Comparison of ENCODE assay signal across 15 cellular contexts in the genomic region with DNA sequence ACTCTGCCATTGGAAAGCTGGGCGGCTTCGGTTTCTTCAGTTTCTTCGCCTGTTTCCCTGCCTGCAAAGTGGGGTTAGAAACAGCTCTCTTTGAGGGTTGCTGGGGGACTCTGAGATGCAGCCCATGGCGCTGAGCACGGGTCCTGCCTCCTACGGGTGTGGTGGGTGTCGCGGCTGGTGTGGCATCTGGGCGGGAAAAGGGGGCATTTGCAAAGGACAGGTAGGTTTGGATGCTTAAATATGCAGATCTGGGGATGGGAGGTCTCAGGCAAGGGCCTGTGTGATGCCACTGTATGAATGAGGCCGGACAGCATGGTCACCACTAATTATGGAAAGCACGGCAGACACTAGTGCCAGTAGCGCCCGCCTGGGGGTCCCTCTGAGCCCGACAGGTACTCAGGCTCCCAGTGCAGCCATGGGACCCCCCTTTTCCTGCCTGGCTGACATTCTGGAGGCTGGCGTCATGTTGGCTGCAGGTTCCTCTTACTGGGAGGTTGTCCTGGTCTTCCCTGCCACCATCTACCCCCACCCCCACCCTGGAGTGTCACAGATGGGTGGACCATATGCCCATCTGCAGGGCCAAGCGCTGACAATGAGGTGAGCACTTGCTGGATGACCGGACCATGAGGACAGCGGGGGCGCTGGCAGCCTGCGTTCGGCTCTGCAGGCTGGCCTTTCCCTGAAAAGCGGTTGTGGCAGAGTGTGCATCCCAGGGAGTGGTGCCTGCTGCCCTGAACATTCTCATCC.
A peak's percentile ranks its signal among the peaks of the same experiment; 100 is the strongest.
DNase-seq lines count a peak whose midpoint lies in the region; ATAC-seq, FAIRE-seq and TF ChIP-seq lines count a peak whose summit lies in the region.
"Had no signal": no experiment of that assay in that cellular context is flagged by ENCODE, and none has a peak within 500 bp of the region (broad histone marks: within the 10 kb centered on the region; RNA-seq: fewer than 3 reads in every experiment).

No MANE protein-coding gene starts in this region.

- H3K4me3 ChIP-seq in HepG2 (replicated peaks in 1 of 3; ENCODE audit: insufficient read depth in 1 of 3, low read depth in 2 of 3, low read length in 3 of 3) (no peak overlapping the region), right lobe of liver (no peak overlapping the region)
- H3K4me3 ChIP-seq in naive thymus-derived CD4-positive, alpha-beta T cell (ENCODE audit: low read length), result no peak overlapping the region
- H3K4me3 ChIP-seq: lower lobe of right lung, pancreas had no signal

- peak overlapping the region; percentile 7 for H3K27ac Mint-ChIP-seq in activated CD8-positive, alpha-beta T cell treated with anti-CD3 and anti-CD28 coated beads, Interleukin-2, amount 10 ng/mL, durations not matched to agents 7 days and 5 days
- peak overlapping the region; percentile 13 to 97 (median 93) for H3K27ac Mint-ChIP-seq in naive thymus-derived CD4-positive, alpha-beta T cell
- no peak overlapping the region for H3K27ac Mint-ChIP-seq in HFFc6
- H3K27ac Mint-ChIP-seq: activated CD8-positive, alpha-beta memory T cell treated with anti-CD3 and anti-CD28 coated beads, Interleukin-2, amount 10 ng/mL, durations not matched to agents 7 days and 5 days had no signal

- ATAC-seq in HepG2 (no peak), right lobe of liver (no peak)
- ATAC-seq in activated CD8-positive, alpha-beta T cell treated with anti-CD3 and anti-CD28 coated beads, Interleukin-2, amount 10 ng/mL, durations not matched to agents 7 days and 5 days, result no peak
- ATAC-seq in naive thymus-derived CD4-positive, alpha-beta T cell, result no peak
- ATAC-seq: activated CD8-positive, alpha-beta memory T cell treated with anti-CD3 and anti-CD28 coated beads, Interleukin-2, amount 10 ng/mL, durations not matched to agents 7 days and 5 days; lower lobe of right lung; pancreas had no signal

- POLR2A ChIA-PET in HepG2 (lab: Yijun Ruan, JAX), result interaction anchor here (2.0 to 2.9 kb wide), 3 partner anchors 10 to 73 kb away, joined by 7 to 28 read pairs (median 14); no protein-coding TSS in a partner anchor
- POLR2A ChIA-PET in activated CD8-positive, alpha-beta T cell treated with anti-CD3 and anti-CD28 coated beads, Interleukin-2, amount 10 ng/mL, durations not matched to agents 7 days and 5 days (lab: Charles Lee), result interaction anchor here (0.7 to 1.5 kb wide), 4 partner anchors 8 to 25 kb away, joined by 3 to 5 read pairs (median 4); no protein-coding TSS in a partner anchor
- POLR2A ChIA-PET in naive thymus-derived CD4-positive, alpha-beta T cell (lab: Charles Lee), result interaction anchor here (1.0 to 6.8 kb wide), 10 partner anchors 9 to 85 kb away, joined by 3 to 112 read pairs (median 6); no protein-coding TSS in a partner anchor

- TF ChIP-seq CTCF in HepG2 (CRISPR knock-in tag; IDR thresholded peaks at IDR 0.05) (no peak), right lobe of liver (IDR thresholded peaks at IDR 0.05) (no peak), HFFc6 (IDR thresholded peaks at IDR 0.05) (no peak)

- no peak overlapping the region for H3K9ac ChIP-seq in HepG2 (ENCODE audit: insufficient read depth, low read depth, low read length)

- H4K20me1 ChIP-seq in HepG2 (ENCODE audit: insufficient read depth, low read length), result peaks cover 96% of the 10 kb centered on the region

- CTCF ChIA-PET in HepG2 (lab: Yijun Ruan, JAX; ENCODE audit: low intra/inter-chr PET ratio, low total read pairs), result no interaction called here
- CTCF ChIA-PET in activated CD8-positive, alpha-beta T cell treated with anti-CD3 and anti-CD28 coated beads, Interleukin-2, amount 10 ng/mL, durations not matched to agents 7 days and 5 days (lab: Charles Lee), result interaction anchor here (1.5 to 4.4 kb wide), 2 partner anchors 21 to 62 kb away, joined by 3 to 51 read pairs; no protein-coding TSS in a partner anchor
- CTCF ChIA-PET in naive thymus-derived CD4-positive, alpha-beta T cell (lab: Charles Lee), result interaction anchor here (1.4 to 1.6 kb wide), 2 partner anchors 22 to 46 kb away, joined by 3 to 6 read pairs; no protein-coding TSS in a partner anchor

- over 99% methylated on average over 16 of the region's 22 CpGs for WGBS in HepG2 (ENCODE audit: low lambda C conversion rate)
- WGBS in right lobe of liver (ENCODE audit: insufficient coverage, low coverage, low lambda C conversion rate, missing lambda C conversion rate), result 87% methylated on average over 6 of the region's 22 CpGs

- H3K4me2 ChIP-seq in HepG2 (ENCODE audit: low read depth, low read length), result no peak overlapping the region

- H3K36me3 ChIP-seq in HepG2 (replicated peaks in 1 of 2; ENCODE audit: control insufficient read depth in 1 of 2, insufficient read depth in 2 of 2, low read length in 2 of 2) (peaks cover 5 to 11% of the 10 kb centered on the region in 2 experiments; a peak in 3 of 5 replicates), right lobe of liver (no peaks in the 10 kb centered on the region)
- peaks cover 0 to 13% (median 0%) of the 10 kb centered on the region in 3 experiments for H3K36me3 ChIP-seq in naive thymus-derived CD4-positive, alpha-beta T cell (ENCODE audit: control insufficient read depth in 2 of 3, insufficient read depth in 3 of 3, low read length in 3 of 3)
- H3K36me3 ChIP-seq: BE2C, lower lobe of right lung, pancreas had no signal

- H3K27me3 ChIP-seq in HepG2 (ENCODE audit: control insufficient read depth in 1 of 2, insufficient read depth in 2 of 2, low read length in 2 of 2), result no peaks in the 10 kb centered on the region
- H3K27me3 ChIP-seq in right lobe of liver, result no peaks in the 10 kb centered on the region
- H3K27me3 ChIP-seq in naive thymus-derived CD4-positive, alpha-beta T cell (ENCODE audit: control insufficient read depth in 2 of 2, insufficient read depth in 2 of 2, low read length in 2 of 2), result no peaks in the 10 kb centered on the region
- H3K27me3 ChIP-seq: BE2C had no signal

- H3K9me3 ChIP-seq in HepG2 (ENCODE audit: low read length), result no peaks in the 10 kb centered on the region
- no peaks in the 10 kb centered on the region for H3K9me3 ChIP-seq in right lobe of liver
- H3K9me3 ChIP-seq in naive thymus-derived CD4-positive, alpha-beta T cell (ENCODE audit: control insufficient read depth in 2 of 3, low read length in 3 of 3), result no peaks in the 10 kb centered on the region
- H3K9me3 ChIP-seq: BE2C, lower lobe of right lung, pancreas had no signal

- H3K4me1 ChIP-seq in HepG2 (ENCODE audit: insufficient read depth, low read length) (peaks cover 91% of the 10 kb centered on the region), right lobe of liver (peaks cover 0 to 81% (median 32%) of the 10 kb centered on the region in 4 donors)
- peaks cover 68 to 75% of the 10 kb centered on the region in 2 donors for H3K4me1 ChIP-seq in naive thymus-derived CD4-positive, alpha-beta T cell (ENCODE audit: control insufficient read depth in 2 of 2, insufficient read depth in 2 of 2, low read length in 2 of 2)

- TF ChIP-seq EP300 in HepG2 (IDR thresholded peaks at IDR 0.05; ENCODE audit: low read depth in 2 of 2, low read length in 2 of 2) (no peak), HepG2 (CRISPR knock-in tag; IDR thresholded peaks at IDR 0.05; ENCODE audit: borderline replicate concordance) (no peak)

- no peak for FAIRE-seq in HepG2 (lab: Jason Lieb, UNC)
- FAIRE-seq: pancreas, RCC 7860 had no signal

- in situ Hi-C loops in HepG2 (cut with HindIII; ENCODE audit: extremely low pct_ligation_motif_present, low pct_unique_long_range_greater_than_20kb), result loop anchor here (10.0 kb wide), 1 partner anchor 94 kb away; no protein-coding TSS in a partner anchor

- H3K9me3 Mint-ChIP-seq in activated CD8-positive, alpha-beta T cell treated with anti-CD3 and anti-CD28 coated beads, Interleukin-2, amount 10 ng/mL, durations not matched to agents 7 days and 5 days (ENCODE audit: insufficient read depth), result no peaks in the 10 kb centered on the region
- peaks cover 0 to 2% (median 0%) of the 10 kb centered on the region in 11 donors for H3K9me3 Mint-ChIP-seq in naive thymus-derived CD4-positive, alpha-beta T cell
- no peaks in the 10 kb centered on the region for H3K9me3 Mint-ChIP-seq in HFFc6

- H3K4me3 Mint-ChIP-seq in activated CD8-positive, alpha-beta T cell treated with anti-CD3 and anti-CD28 coated beads, Interleukin-2, amount 10 ng/mL, durations not matched to agents 7 days and 5 days, result peak overlapping the region; percentile 95
- peak overlapping the region in 9 of 10 donors; percentile 6 to 100 (median 98) for H3K4me3 Mint-ChIP-seq in naive thymus-derived CD4-positive, alpha-beta T cell
- no peak overlapping the region for H3K4me3 Mint-ChIP-seq in HFFc6
- H3K4me3 Mint-ChIP-seq: activated CD8-positive, alpha-beta memory T cell treated with anti-CD3 and anti-CD28 coated beads, Interleukin-2, amount 10 ng/mL, durations not matched to agents 7 days and 5 days had no signal

- H3K27me3 Mint-ChIP-seq in activated CD8-positive, alpha-beta T cell treated with anti-CD3 and anti-CD28 coated beads, Interleukin-2, amount 10 ng/mL, durations not matched to agents 7 days and 5 days (ENCODE audit: low read depth), result no peaks in the 10 kb centered on the region
- H3K27me3 Mint-ChIP-seq in naive thymus-derived CD4-positive, alpha-beta T cell, result no peaks in the 10 kb centered on the region
- H3K27me3 Mint-ChIP-seq in HFFc6 (ENCODE audit: insufficient read depth), result peaks cover 11% of the 10 kb centered on the region
- H3K27me3 Mint-ChIP-seq: activated CD8-positive, alpha-beta memory T cell treated with anti-CD3 and anti-CD28 coated beads, Interleukin-2, amount 10 ng/mL, durations not matched to agents 7 days and 5 days had no signal

- peaks cover 96% of the 10 kb centered on the region for H3K79me2 ChIP-seq in HepG2 (ENCODE audit: insufficient read depth, low read length)

- H3K4me1 Mint-ChIP-seq in activated CD8-positive, alpha-beta T cell treated with anti-CD3 and anti-CD28 coated beads, Interleukin-2, amount 10 ng/mL, durations not matched to agents 7 days and 5 days (ENCODE audit: low read depth), result peaks cover 85% of the 10 kb centered on the region
- peaks cover 65 to 86% (median 84%) of the 10 kb centered on the region in 7 donors for H3K4me1 Mint-ChIP-seq in naive thymus-derived CD4-positive, alpha-beta T cell
- H3K4me1 Mint-ChIP-seq in HFFc6 (ENCODE audit: low read depth), result peaks cover 77% of the 10 kb centered on the region

- H3K27ac ChIP-seq in HepG2 (ENCODE audit: extremely low read length, insufficient read depth, low read length) (no peak overlapping the region), right lobe of liver (no peak overlapping the region)
- H3K27ac ChIP-seq in naive thymus-derived CD4-positive, alpha-beta T cell (ENCODE audit: low read depth, low read length), result no peak overlapping the region

- no TSS peak for BruUV-seq in HepG2 (replicated peaks; lab: Mats Ljungman, UMichigan)

- TF ChIP-seq RAD21 in HepG2 (CRISPR knock-in tag; IDR thresholded peaks at IDR 0.05), result no peak

- TF ChIP-seq POLR2A in HepG2 (IDR thresholded peaks at IDR 0.05; ENCODE audit: insufficient read depth in 1 of 2, low read depth in 2 of 2, low read length in 2 of 2) (no peak), right lobe of liver (IDR thresholded peaks at IDR 0.05) (no peak)

- peaks cover 52% of the 10 kb centered on the region for H3K36me3 Mint-ChIP-seq in activated CD8-positive, alpha-beta T cell treated with anti-CD3 and anti-CD28 coated beads, Interleukin-2, amount 10 ng/mL, durations not matched to agents 7 days and 5 days (ENCODE audit: low read depth)
- peaks cover 0 to 31% (median 3%) of the 10 kb centered on the region in 5 donors for H3K36me3 Mint-ChIP-seq in naive thymus-derived CD4-positive, alpha-beta T cell
- peaks cover 4% of the 10 kb centered on the region for H3K36me3 Mint-ChIP-seq in HFFc6 (ENCODE audit: low read depth)

- DNase-seq in HepG2 (ENCODE audit: low spot score) (no peak), right lobe of liver (no peak), HFFc6 (no peak), NCI-H510A treated with DMSO at 0.1 percent for 48 hours (lab: John Stamatoyannopoulos, UW) (no peak)
- DNase-seq in activated CD8-positive, alpha-beta T cell treated with anti-CD3 and anti-CD28 coated beads, Interleukin-2, amount 10 ng/mL, durations not matched to agents 7 days and 5 days, result no peak
- no peak for DNase-seq in naive thymus-derived CD4-positive, alpha-beta T cell
- DNase-seq in stimulated activated naive CD4-positive, alpha-beta T cell treated with Interleukin-2 at 50 U/mL for 16 hours (lab: John Stamatoyannopoulos, UW), result no peak
- no peak for DNase-seq in activated CD4-positive, CD25-positive, alpha-beta regulatory T cell treated with anti-CD3 and anti-CD28 coated beads, Interleukin-2, amount 50 U/mL, for 72 hours
- DNase-seq: activated CD8-positive, alpha-beta memory T cell treated with anti-CD3 and anti-CD28 coated beads, Interleukin-2, amount 10 ng/mL, durations not matched to agents 7 days and 5 days; activated naive CD4-positive, alpha-beta T cell treated with anti-CD3 and anti-CD28 coated beads, Interleukin-2, amount 50 U/mL, for 16 hours; BE2C; hippocampal formation; lower lobe of right lung had no signal

- no peak overlapping the region for H2AFZ ChIP-seq in HepG2 (ENCODE audit: low read length)

- intact Hi-C loops in HepG2 (cut with micrococcal nuclease; ENCODE audit: unreplicated experiment), result no loop called here
- intact Hi-C loops in right lobe of liver (cut with DNase I), result no loop called here
- intact Hi-C loops in naive thymus-derived CD4-positive, alpha-beta T cell (cut with micrococcal nuclease), result loop anchor here in 1 of 2 donors (10.0 kb wide), 1 partner anchor 746 kb away; a partner anchor contains a TSS
